ENCODE assay signal across 15 cellular contexts in genomic region chr6:90459225-90459758, GRCh38.
DNase-seq lines count a peak whose midpoint lies in the region; ATAC-seq lines count a peak whose summit lies in the region.
"Had no signal": no experiment of that assay in that cellular context is flagged by ENCODE, and none has a peak within 500 bp of the region (broad histone marks: within the 10 kb centered on the region; RNA-seq: fewer than 3 reads in every experiment).

No MANE protein-coding gene starts in this region.

- H3K4me1 Mint-ChIP-seq in activated T-cell treated with anti-CD3 and anti-CD28 coated beads, Interleukin-2, amount 50 U/mL, for 72 hours (ENCODE audit: low read depth): no peaks in the 10 kb centered on the region
- peaks cover 70% of the 10 kb centered on the region for H3K4me1 Mint-ChIP-seq in activated CD8-positive, alpha-beta T cell treated with anti-CD3 and anti-CD28 coated beads, Interleukin-2, amount 10 ng/mL, durations not matched to agents 7 days and 5 days (ENCODE audit: low read depth)

- peak overlapping the region; percentile 39 to 69 for H3K4me3 Mint-ChIP-seq in activated T-cell treated with anti-CD3 and anti-CD28 coated beads, Interleukin-2, amount 50 U/mL, for 72 hours
- H3K4me3 Mint-ChIP-seq in activated CD8-positive, alpha-beta T cell treated with anti-CD3 and anti-CD28 coated beads, Interleukin-2, amount 10 ng/mL, durations not matched to agents 7 days and 5 days: peak overlapping the region; percentile 51

- no peaks in the 10 kb centered on the region for H3K4me1 ChIP-seq in neuronal stem cell (ENCODE audit: control insufficient read depth in 2 of 2, insufficient read depth in 1 of 2, low read depth in 1 of 2, low read length in 2 of 2)

- no peaks in the 10 kb centered on the region for H3K36me3 ChIP-seq in neuronal stem cell (replicated peaks in 1 of 2; ENCODE audit: control insufficient read depth in 2 of 2, insufficient read depth in 2 of 2, low read length in 2 of 2)
- H3K36me3 ChIP-seq: brain microvascular endothelial cell had no signal

- H3K4me3 ChIP-seq in neuronal stem cell (ENCODE audit: low read length in 2 of 2): no peak overlapping the region
- H3K4me3 ChIP-seq: mucosa of descending colon had no signal

- H3K9ac ChIP-seq in neuronal stem cell (ENCODE audit: low read depth, low read length, poor library complexity): no peak overlapping the region
- H3K9ac ChIP-seq: SK-N-SH had no signal

- H3K79me1 ChIP-seq in neuronal stem cell (ENCODE audit: low read depth, low read length): no peaks in the 10 kb centered on the region

- H3K9me3 ChIP-seq in neuronal stem cell (replicated peaks in 1 of 2; ENCODE audit: control insufficient read depth in 2 of 2, insufficient read depth in 1 of 2, low read depth in 1 of 2, low read length in 2 of 2): peaks cover 6 to 22% of the 10 kb centered on the region in 2 donors
- H3K9me3 ChIP-seq: mucosa of descending colon, SK-N-SH had no signal

- peak overlapping the region; percentile 100 for H3K27ac Mint-ChIP-seq in activated T-cell treated with anti-CD3 and anti-CD28 coated beads, Interleukin-2, amount 50 U/mL, for 72 hours
- peak overlapping the region; percentile 87 for H3K27ac Mint-ChIP-seq in activated CD8-positive, alpha-beta T cell treated with anti-CD3 and anti-CD28 coated beads, Interleukin-2, amount 10 ng/mL, durations not matched to agents 7 days and 5 days

- peaks cover 8 to 12% of the 10 kb centered on the region in 2 donors for H3K36me3 Mint-ChIP-seq in activated T-cell treated with anti-CD3 and anti-CD28 coated beads, Interleukin-2, amount 50 U/mL, for 72 hours (ENCODE audit: insufficient read depth in 2 of 2)
- H3K36me3 Mint-ChIP-seq in activated CD8-positive, alpha-beta T cell treated with anti-CD3 and anti-CD28 coated beads, Interleukin-2, amount 10 ng/mL, durations not matched to agents 7 days and 5 days (ENCODE audit: low read depth): peaks cover 16% of the 10 kb centered on the region

- H3K14ac ChIP-seq in neuronal stem cell (ENCODE audit: low read length): no peak overlapping the region

- no peaks in the 10 kb centered on the region for H3K27me3 ChIP-seq in neuronal stem cell (ENCODE audit: control insufficient read depth in 3 of 3, insufficient read depth in 3 of 3, low read depth in 1 of 3, low read length in 3 of 3)
- H3K27me3 ChIP-seq: brain microvascular endothelial cell had no signal

- H3K4me2 ChIP-seq in neuronal stem cell (ENCODE audit: insufficient read depth, low read length, poor library complexity, severe bottlenecking): no peak overlapping the region
- H3K4me2 ChIP-seq: SK-N-SH had no signal

- no peak for DNase-seq in activated T-cell treated with anti-CD3 and anti-CD28 coated beads, Interleukin-2, amount 50 U/mL, for 72 hours
- DNase-seq in activated T-cell treated with anti-CD3 and anti-CD28 coated beads for 4 hours (no peak), MV-4-11 (lab: John Stamatoyannopoulos, UW) (peak; percentile 70), neuronal stem cell (ENCODE audit: low spot score) (no peak), A172 (ENCODE audit: low spot score) (no peak), OCI-M2 (lab: John Stamatoyannopoulos, UW; ENCODE audit: unreplicated experiment) (no peak)
- DNase-seq in activated CD8-positive, alpha-beta T cell treated with anti-CD3 and anti-CD28 coated beads, Interleukin-2, amount 10 ng/mL, durations not matched to agents 7 days and 5 days: no peak
- DNase-seq: brain microvascular endothelial cell, hypothalamus, left cardiac atrium, NCI-H1417 treated with DMSO at 0.1 percent for 48 hours, NCI-H226, SK-N-SH had no signal

- POLR2A ChIA-PET in activated CD8-positive, alpha-beta T cell treated with anti-CD3 and anti-CD28 coated beads, Interleukin-2, amount 10 ng/mL, durations not matched to agents 7 days and 5 days (lab: Charles Lee): interaction anchor here (1.3 to 2.8 kb wide), 4 partner anchors 10 to 57 kb away, joined by 3 to 19 read pairs (median 4); no protein-coding TSS in a partner anchor

- no peak overlapping the region for H2BK15ac ChIP-seq in neuronal stem cell (ENCODE audit: low read length)

- H3K4ac ChIP-seq in neuronal stem cell (ENCODE audit: low read length): no peak overlapping the region

- H3K27ac ChIP-seq in neuronal stem cell (replicated peaks; ENCODE audit: low read length): no peak overlapping the region
- H3K27ac ChIP-seq: brain microvascular endothelial cell had no signal

- H4K8ac ChIP-seq in neuronal stem cell (ENCODE audit: low read depth, low read length): no peak overlapping the region

- CTCF ChIA-PET in activated CD8-positive, alpha-beta T cell treated with anti-CD3 and anti-CD28 coated beads, Interleukin-2, amount 10 ng/mL, durations not matched to agents 7 days and 5 days (lab: Charles Lee): interaction anchor here (1.2 to 11.3 kb wide), 7 partner anchors 15 to 174 kb away, joined by 3 to 148 read pairs (median 6); no protein-coding TSS in a partner anchor

- H2BK12ac ChIP-seq in neuronal stem cell (ENCODE audit: low read length): no peak overlapping the region

- ATAC-seq in activated T-cell treated with anti-CD3 and anti-CD28 coated beads, Interleukin-2, amount 50 U/mL, for 72 hours (replicated peaks in 1 of 2): no peak
- no peak for ATAC-seq in activated CD8-positive, alpha-beta T cell treated with anti-CD3 and anti-CD28 coated beads, Interleukin-2, amount 10 ng/mL, durations not matched to agents 7 days and 5 days
- ATAC-seq in HG02588 (IDR thresholded peaks at IDR 0.05; ENCODE audit: unreplicated experiment): no peak

- no peak overlapping the region for H2BK5ac ChIP-seq in neuronal stem cell (ENCODE audit: low read length)

- no peak overlapping the region for H2AK5ac ChIP-seq in neuronal stem cell (ENCODE audit: low read depth, low read length)

- peak overlapping the region; percentile 26 for H2AFZ ChIP-seq in neuronal stem cell (ENCODE audit: low read length)

- H3K9me3 Mint-ChIP-seq in activated T-cell treated with anti-CD3 and anti-CD28 coated beads, Interleukin-2, amount 50 U/mL, for 72 hours: peaks cover 3% of the 10 kb centered on the region in 2 donors
- peaks cover 7% of the 10 kb centered on the region for H3K9me3 Mint-ChIP-seq in activated CD8-positive, alpha-beta T cell treated with anti-CD3 and anti-CD28 coated beads, Interleukin-2, amount 10 ng/mL, durations not matched to agents 7 days and 5 days (ENCODE audit: insufficient read depth)

- no CpG with 5 or more reads among the region's 4 CpGs for whole genome bisulfite sequencing in neuronal stem cell (ENCODE audit: extremely low coverage in 2 of 2, insufficient read length in 2 of 2, insufficient replicate concordance in 1 of 2), 2 donors

- H3K23ac ChIP-seq in neuronal stem cell (ENCODE audit: low read depth, low read length, poor library complexity): no peak overlapping the region

- H4K91ac ChIP-seq in neuronal stem cell (ENCODE audit: low read depth, low read length, poor library complexity): no peak overlapping the region

- H3K27me3 Mint-ChIP-seq in activated T-cell treated with anti-CD3 and anti-CD28 coated beads, Interleukin-2, amount 50 U/mL, for 72 hours (ENCODE audit: low read depth): no peaks in the 10 kb centered on the region
- H3K27me3 Mint-ChIP-seq in activated CD8-positive, alpha-beta T cell treated with anti-CD3 and anti-CD28 coated beads, Interleukin-2, amount 10 ng/mL, durations not matched to agents 7 days and 5 days (ENCODE audit: low read depth): no peaks in the 10 kb centered on the region

- no peak overlapping the region for H3K18ac ChIP-seq in neuronal stem cell (ENCODE audit: low read length)

- H2BK120ac ChIP-seq in neuronal stem cell (ENCODE audit: low read depth, low read length): no peak overlapping the region
